Comparison of ENCODE assay signal across 20 cellular contexts in the genomic region with DNA sequence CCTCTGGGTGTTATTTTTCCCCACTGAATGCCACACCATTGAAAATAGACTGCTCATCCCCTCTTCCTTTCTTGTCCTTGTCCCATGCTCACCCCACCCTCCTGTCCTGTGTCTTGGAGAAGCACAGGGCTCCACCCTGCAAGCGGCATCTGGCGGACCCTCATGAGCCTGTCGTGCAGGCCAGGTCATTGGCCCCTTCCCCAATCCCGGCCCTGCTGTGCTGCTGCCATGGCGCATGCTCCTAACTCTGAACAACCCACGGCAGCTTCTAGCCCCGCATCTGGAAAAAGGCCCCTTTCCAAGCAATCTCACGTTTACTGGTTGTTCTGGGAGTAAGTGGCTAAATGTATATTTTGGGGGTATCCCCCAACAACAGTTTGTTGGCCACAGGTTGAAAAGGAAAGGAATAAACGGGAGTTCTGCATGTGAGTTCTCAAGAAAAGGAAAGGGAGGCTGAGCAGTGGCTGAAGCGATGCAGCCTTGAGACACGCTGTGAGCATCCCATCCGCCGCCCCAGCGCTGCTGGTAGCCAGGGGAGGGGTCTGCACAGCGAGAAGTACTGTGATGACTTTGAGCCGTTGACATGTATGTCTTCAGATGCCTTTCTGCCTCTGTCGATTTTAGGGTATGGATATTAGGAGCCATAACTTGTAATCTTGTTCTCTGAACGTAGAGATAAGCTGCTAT. TPM values are rescaled to one million over a fixed set of nuclear protein-coding genes. Genes with fewer than 3 reads are reported as not detected.
A peak's percentile ranks its signal among the peaks of the same experiment; 100 is the strongest.
DNase-seq lines count a peak whose midpoint lies in the region; ATAC-seq and TF ChIP-seq lines count a peak whose summit lies in the region.
"Had no signal": no experiment of that assay in that cellular context is flagged by ENCODE, and none has a peak within 500 bp of the region (broad histone marks: within the 10 kb centered on the region; RNA-seq: fewer than 3 reads in every experiment).

No MANE protein-coding gene starts in this region.

- H3F3A ChIP-seq in MM.1S (ENCODE audit: insufficient read depth, low read length), result peaks cover 28% of the 10 kb centered on the region

- TF ChIP-seq POLR2A in uterus (IDR thresholded peaks at IDR 0.05), result no peak

- no peaks in the 10 kb centered on the region for H3K27me3 Mint-ChIP-seq in WTC11 (ENCODE audit: low read depth)
- H3K27me3 Mint-ChIP-seq: CD8-positive, alpha-beta memory T cell had no signal

- TF ChIP-seq CTCF in cardiac muscle cell (IDR thresholded peaks at IDR 0.05; ENCODE audit: low read depth, low read length) (no peak), WTC11 (IDR thresholded peaks at IDR 0.05) (no peak), uterus (IDR thresholded peaks at IDR 0.05) (no peak), MM.1S (IDR thresholded peaks at IDR 0.05; ENCODE audit: low read length) (no peak)

- no peaks in the 10 kb centered on the region for H3K9me3 Mint-ChIP-seq in WTC11
- H3K9me3 Mint-ChIP-seq: CD8-positive, alpha-beta memory T cell; GM23338 had no signal

- H3K4me3 ChIP-seq in cardiac muscle cell, result no peak overlapping the region
- H3K4me3 ChIP-seq in uterus, result no peak overlapping the region
- H3K4me3 ChIP-seq in MM.1S (ENCODE audit: low read length), result no peak overlapping the region
- H3K4me3 ChIP-seq: A549, GM23338 had no signal

- H3K4me2 ChIP-seq in MM.1S (ENCODE audit: low read depth, low read length), result no peak overlapping the region
- H3K4me2 ChIP-seq: A549, GM23338 had no signal

- no peaks in the 10 kb centered on the region for H4K20me1 ChIP-seq in MM.1S (ENCODE audit: insufficient read depth, low read length)

- H3K9me3 ChIP-seq in cardiac muscle cell (ENCODE audit: low read depth) (no peaks in the 10 kb centered on the region), uterus (no peaks in the 10 kb centered on the region), MM.1S (replicated peaks; ENCODE audit: insufficient read depth, low read length) (no peaks in the 10 kb centered on the region)
- H3K9me3 ChIP-seq: A549 had no signal

- H2AFZ ChIP-seq in MM.1S (ENCODE audit: low read length), result no peak overlapping the region
- H2AFZ ChIP-seq: GM23338 had no signal

- H3K27ac ChIP-seq in cardiac muscle cell (peak overlapping the region; percentile 13), uterus (peak overlapping the region; percentile 25 to 69), MM.1S (ENCODE audit: low read length) (no peak overlapping the region)
- H3K27ac ChIP-seq: A549 had no signal

- H3K9ac ChIP-seq in MM.1S (ENCODE audit: low read length), result no peak overlapping the region

- ATAC-seq in left ventricle myocardium superior (no peak), WTC11 (no peak)
- ATAC-seq: A549, GM23338, Panc1 had no signal

- H3K4me1 Mint-ChIP-seq in WTC11, result no peaks in the 10 kb centered on the region
- H3K4me1 Mint-ChIP-seq: CD8-positive, alpha-beta memory T cell had no signal

- H3K36me3 ChIP-seq in cardiac muscle cell (peaks cover 60% of the 10 kb centered on the region), uterus (no peaks in the 10 kb centered on the region), MM.1S (replicated peaks; ENCODE audit: insufficient read depth, low read length) (0 out of 2 replicates have a peak, but pooled peaks cover 7% of the 10 kb centered on the region)

- H3K4me3 Mint-ChIP-seq in WTC11, result no peak overlapping the region
- H3K4me3 Mint-ChIP-seq: CD8-positive, alpha-beta memory T cell; GM23338 had no signal

- H3K27me3 ChIP-seq in cardiac muscle cell (no peaks in the 10 kb centered on the region), uterus (no peaks in the 10 kb centered on the region), MM.1S (replicated peaks; ENCODE audit: insufficient read depth, low read length) (no peaks in the 10 kb centered on the region)

- peak overlapping the region; percentile 20; the same call in 1 of the 2 replicates for H3K27ac Mint-ChIP-seq in WTC11
- H3K27ac Mint-ChIP-seq: GM23338 had no signal

- intact Hi-C loops in left ventricle myocardium superior (cut with micrococcal nuclease), result no loop called here
- intact Hi-C loops in uterus (cut with DNase I; ENCODE audit: low total_unique reads), result no loop called here

- H3K36me3 Mint-ChIP-seq in WTC11, result peaks cover 51% of the 10 kb centered on the region

- DNase-seq in cardiac muscle cell (ENCODE audit: low read depth in 1 of 2, low spot score in 1 of 2) (no peak), left ventricle myocardium superior (no peak), WTC11 (ENCODE audit: low spot score) (no peak), mesenteric fat pad (ENCODE audit: low spot score) (peak; percentile 60), uterus (no peak), MM.1S (no peak), activated T-cell treated with anti-CD3 and anti-CD28 coated beads for 4 hours (no peak)
- DNase-seq in stimulated activated CD4-positive, alpha-beta T cell treated with anti-CD3 and anti-CD28 coated beads, Interleukin-12 subunit alpha, Interleukin-12 subunit beta, amount 100 ng/mL, for 4 hours, result no peak
- DNase-seq: CD8-positive, alpha-beta memory T cell; GF-D8; HCEC 1CT; MV-4-11; NCI-H1105 treated with DMSO at 0.1 percent for 48 hours; NCI-H2081; NCI-H2171; NCI-H524 treated with DMSO at 0.1 percent for 48 hours; NCI-H82 had no signal

- no peaks in the 10 kb centered on the region for H3K9me2 ChIP-seq in MM.1S (replicated peaks; ENCODE audit: insufficient read depth, low read length)

- H3K4me1 ChIP-seq in cardiac muscle cell (ENCODE audit: low read depth) (no peaks in the 10 kb centered on the region), uterus (no peaks in the 10 kb centered on the region), MM.1S (ENCODE audit: low read length) (peaks cover 14% of the 10 kb centered on the region)
- H3K4me1 ChIP-seq: A549 had no signal

- CTCF ChIA-PET in WTC11 (lab: Charles Lee), result no interaction called here

- no peaks in the 10 kb centered on the region for H3K79me2 ChIP-seq in MM.1S (ENCODE audit: low read length)

- POLR2A ChIA-PET in WTC11 (lab: Charles Lee), result no interaction called here

TF ChIP-seq in WTC11, 78 proteins besides CTCF, POLR2A, EP300 and RAD21:
- TF ChIP-seq PRRX2 (CRISPR knock-in tag; IDR thresholded peaks at IDR 0.05) (no peak), MXD4 (CRISPR knock-in tag; IDR thresholded peaks at IDR 0.05; ENCODE audit: borderline replicate concordance) (no peak), TCF7 (CRISPR knock-in tag; IDR thresholded peaks at IDR 0.05; ENCODE audit: low read depth) (no peak)
TF ChIP-seq in WTC11: peak in this region for 0.

RNA-seq across cellular contexts. Expression of a gene that starts 16.3 kb away (rescaled TPM):
- total RNA-seq in cardiac muscle cell (0.45 and 0.70 TPM in 2 replicates), left ventricle myocardium superior (not detected), WTC11 (2021) (4.9 to 5.6 TPM (median 5.5 TPM) in 3 replicates), mesenteric fat pad (0.58 TPM), uterus (1 to 10 TPM in 1 of 4 donors, under 1 TPM in 1, not detected in 2; 0.27 to 1.4 TPM)
- polyA plus RNA-seq in cardiac muscle cell, result 0.12 and 0.31 TPM in 2 replicates

RNA-seq across cellular contexts. Expression of a gene that starts 41.9 kb away (rescaled TPM):
- total RNA-seq in cardiac muscle cell (13.6 and 17.8 TPM in 2 replicates), left ventricle myocardium superior (17.1 TPM), WTC11 (2021) (16.4 to 20.4 TPM (median 17.5 TPM) in 3 replicates), mesenteric fat pad (19.8 TPM), uterus (10 to 100 TPM in 3 of 4 donors, 1 to 10 TPM in 1; 8.8 to 32.4 (median 27.5) TPM)
- polyA plus RNA-seq in cardiac muscle cell, result 9.0 and 9.4 TPM in 2 replicates

RNA-seq across cellular contexts. Expression of a gene that starts 44.5 kb away (rescaled TPM):
- total RNA-seq in cardiac muscle cell (83.9 and 96.1 TPM in 2 replicates), left ventricle myocardium superior (14.9 TPM), WTC11 (2021) (13.5 to 18.6 TPM (median 16.6 TPM) in 3 replicates), mesenteric fat pad (8.6 TPM), uterus (10 to 100 TPM in 2 of 4 donors, 1 to 10 TPM in 2; 2.6 to 16.0 (median 8.1) TPM)
- 44.7 and 65.9 TPM in 2 replicates for polyA plus RNA-seq in cardiac muscle cell

RNA-seq across cellular contexts. Expression of a gene that starts 48.7 kb away (rescaled TPM):
- total RNA-seq in cardiac muscle cell (11.3 and 26.8 TPM in 2 replicates), left ventricle myocardium superior (21.9 TPM), WTC11 (2021) (33.8 to 34.2 TPM (median 33.8 TPM) in 3 replicates), mesenteric fat pad (75.4 TPM), uterus (100 to 1,000 TPM in 1 of 4 donors, 10 to 100 TPM in 3; 26.2 to 115 (median 43.7) TPM)
- polyA plus RNA-seq in cardiac muscle cell, result 7.4 and 10.0 TPM in 2 replicates
